ENCODE assay signal across 3 cellular contexts in genomic region chr6:91754691-91755090, GRCh38.
"Had no signal": no experiment of that assay in that cellular context is flagged by ENCODE, and none has a peak within 500 bp of the region (broad histone marks: within the 10 kb centered on the region; RNA-seq: fewer than 3 reads in every experiment).

No MANE protein-coding gene starts in this region.

- DNase-seq: GDM1, GF-D8 had no signal

- ATAC-seq: GM12878 had no signal
